1 cellular context compared by ENCODE assay signal in genomic region chr22:44955102-44955501, GRCh38.
TF ChIP-seq lines count a peak whose summit lies in the region.

No MANE protein-coding gene starts in this region.

TF ChIP-seq in GM23338, 12 proteins besides CTCF, POLR2A, EP300 and RAD21 (continued from another document):
- TF ChIP-seq ZNF462 (CRISPR knock-in tag; IDR thresholded peaks at IDR 0.05): no peak
- TF ChIP-seq ZNF114 (CRISPR knock-in tag; IDR thresholded peaks at IDR 0.05): no peak
- TF ChIP-seq REST (IDR thresholded peaks at IDR 0.05; ENCODE audit: unreplicated experiment): no peak
